In the genomic region with DNA sequence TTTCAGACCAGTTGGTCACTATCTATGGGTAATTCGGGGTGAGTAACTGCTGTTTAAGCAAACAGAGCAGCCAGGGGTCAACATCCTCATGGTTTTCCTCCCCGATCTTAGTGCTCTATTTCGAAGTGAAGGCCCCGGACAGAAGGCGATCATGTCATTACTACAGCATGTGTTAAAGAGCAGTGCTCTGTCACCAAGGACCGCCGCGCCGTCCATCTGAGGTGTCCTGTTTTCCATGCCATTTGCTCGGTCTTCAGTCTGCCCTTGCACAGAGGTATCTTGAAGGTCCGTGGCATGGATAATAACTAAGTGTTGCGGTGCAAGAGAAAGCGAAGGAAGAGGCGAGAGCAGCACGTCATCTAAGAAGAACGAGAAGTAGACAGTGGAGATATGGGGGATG, we compare ENCODE assay signal across 16 cellular contexts.
"Had no signal": no experiment of that assay in that cellular context is flagged by ENCODE, and none has a peak within 500 bp of the region (broad histone marks: within the 10 kb centered on the region; RNA-seq: fewer than 3 reads in every experiment).

No MANE protein-coding gene starts in this region.

- H3K36me3 ChIP-seq: lower lobe of right lung had no signal

- H3K4me3 ChIP-seq: coronary artery, dorsolateral prefrontal cortex, esophagus muscularis mucosa, gastroesophageal sphincter, heart right ventricle, lower lobe of right lung, mucosa of descending colon had no signal

- DNase-seq: dermis blood vessel endothelial cell; dorsolateral prefrontal cortex; effector CD4-positive, alpha-beta T cell; effector memory CD4-positive, alpha-beta T cell; foreskin keratinocyte; heart right ventricle; hippocampal formation; left colon; left ventricle myocardium superior; lower lobe of right lung; mesenchymal stem cell; mucosa of descending colon had no signal

- H3K27ac ChIP-seq: coronary artery, dorsolateral prefrontal cortex, esophagus muscularis mucosa, foreskin keratinocyte, gastroesophageal sphincter, lower lobe of right lung had no signal

- ATAC-seq: foreskin keratinocyte, gastroesophageal sphincter, left colon, left lobe of liver, lower lobe of right lung, mucosa of descending colon had no signal

- H3K4me1 ChIP-seq: foreskin keratinocyte, gastroesophageal sphincter, lower lobe of right lung had no signal

- H3K9me3 ChIP-seq: esophagus muscularis mucosa, gastroesophageal sphincter, heart right ventricle, lower lobe of right lung, mucosa of descending colon had no signal

- H3K27me3 ChIP-seq: dorsolateral prefrontal cortex, esophagus muscularis mucosa, foreskin keratinocyte, gastroesophageal sphincter, heart right ventricle had no signal
